ENCODE assay signal across 17 cellular contexts in genomic region chr7:11709240-11709639, GRCh38.
"Had no signal": no experiment of that assay in that cellular context is flagged by ENCODE, and none has a peak within 500 bp of the region (broad histone marks: within the 10 kb centered on the region; RNA-seq: fewer than 3 reads in every experiment).

No MANE protein-coding gene starts in this region.

- H3K4me3 ChIP-seq: colonic mucosa, esophagus squamous epithelium, lower lobe of right lung, psoas muscle, right lobe of liver had no signal

- DNase-seq: activated CD4-positive, alpha-beta T cell treated with anti-CD3 and anti-CD28 coated beads, Interleukin-2, amount 50 U/mL, for 48 hours; activated naive CD4-positive, alpha-beta T cell treated with anti-CD3 and anti-CD28 coated beads, Interleukin-2, amount 50 U/mL, for 16 hours; activated T-cell treated with anti-CD3 and anti-CD28 coated beads, Interleukin-2, amount 50 U/mL, for 1 hour; central memory CD4-positive, alpha-beta T cell; colonic mucosa; esophagus squamous epithelium; foreskin melanocyte; head of caudate nucleus; left colon; lower lobe of right lung; midbrain; psoas muscle; right lobe of liver; stimulated activated CD4-positive, alpha-beta T cell treated with anti-CD3 and anti-CD28 coated beads, Interleukin-1b, Interleukin-23, amount 100 ng/mL, for 48 hours; stimulated activated naive CD8-positive, alpha-beta T cell treated with anti-CD3 and anti-CD28 coated beads, Interleukin-15, amount 100 ng/mL, for 72 hours had no signal

- H3K9me3 Mint-ChIP-seq: neural crest cell; stimulated activated naive CD8-positive, alpha-beta T cell treated with anti-CD3 and anti-CD28 coated beads, Interleukin-15, amount 100 ng/mL, for 72 hours had no signal

- H3K36me3 ChIP-seq: colonic mucosa, esophagus squamous epithelium, lower lobe of right lung, right lobe of liver had no signal

- H3K4me3 Mint-ChIP-seq: neural crest cell; stimulated activated naive CD8-positive, alpha-beta T cell treated with anti-CD3 and anti-CD28 coated beads, Interleukin-15, amount 100 ng/mL, for 72 hours had no signal

- H3K27me3 ChIP-seq: colonic mucosa, esophagus squamous epithelium, right lobe of liver had no signal

- H3K27me3 Mint-ChIP-seq: stimulated activated naive CD8-positive, alpha-beta T cell treated with anti-CD3 and anti-CD28 coated beads, Interleukin-15, amount 100 ng/mL, for 72 hours had no signal

- H3K27ac Mint-ChIP-seq: stimulated activated naive CD8-positive, alpha-beta T cell treated with anti-CD3 and anti-CD28 coated beads, Interleukin-15, amount 100 ng/mL, for 72 hours had no signal

- H3K4me1 ChIP-seq: colonic mucosa, esophagus squamous epithelium, lower lobe of right lung, psoas muscle had no signal

- ATAC-seq: activated CD4-positive, CD25-positive, alpha-beta regulatory T cell treated with anti-CD3 and anti-CD28 coated beads, Interleukin-2, amount 50 U/mL, for 24 hours; left colon; lower lobe of right lung; psoas muscle; right lobe of liver; stimulated activated naive CD8-positive, alpha-beta T cell treated with anti-CD3 and anti-CD28 coated beads, Interleukin-15, amount 100 ng/mL, for 72 hours had no signal

- H3K4me1 Mint-ChIP-seq: neural crest cell; stimulated activated naive CD8-positive, alpha-beta T cell treated with anti-CD3 and anti-CD28 coated beads, Interleukin-15, amount 100 ng/mL, for 72 hours had no signal

- H3K9me3 ChIP-seq: colonic mucosa, esophagus squamous epithelium, lower lobe of right lung, psoas muscle, right lobe of liver had no signal

- H3K27ac ChIP-seq: colonic mucosa, esophagus squamous epithelium, lower lobe of right lung, psoas muscle, right lobe of liver had no signal
